9 cellular contexts compared by ENCODE assay signal in genomic region chr2:160428425-160428763, GRCh38.
DNase-seq lines count a peak whose midpoint lies in the region; ATAC-seq and TF ChIP-seq lines count a peak whose summit lies in the region.
"Had no signal": no experiment of that assay in that cellular context is flagged by ENCODE, and none has a peak within 500 bp of the region (broad histone marks: within the 10 kb centered on the region; RNA-seq: fewer than 3 reads in every experiment).

No MANE protein-coding gene starts in this region.

- H3K9me3 ChIP-seq in SJCRH30 (replicated peaks) (no peaks in the 10 kb centered on the region), esophagus (ENCODE audit: control insufficient read depth in 2 of 2, insufficient read depth in 1 of 2, low read depth in 1 of 2, low read length in 1 of 2) (no peaks in the 10 kb centered on the region), smooth muscle cell (replicated peaks; ENCODE audit: low read depth) (no peaks in the 10 kb centered on the region)

- H4K20me1 ChIP-seq in smooth muscle cell (ENCODE audit: low read depth), result peaks cover 5% of the 10 kb centered on the region

- peaks cover 15% of the 10 kb centered on the region for H3K4me1 ChIP-seq in SJCRH30
- H3K4me1 ChIP-seq in esophagus (ENCODE audit: control insufficient read depth in 2 of 2, insufficient read depth in 2 of 2, low read length in 1 of 2), result peaks cover 0 to 6% of the 10 kb centered on the region in 2 donors
- peaks cover 33% of the 10 kb centered on the region for H3K4me1 ChIP-seq in smooth muscle cell (ENCODE audit: low read depth)

- DNase-seq in HFFc6 (no peak), SJCRH30 (peak in 1 of 2 experiments; percentile 61), smooth muscle cell (lab: John Stamatoyannopoulos, UW; ENCODE audit: unreplicated experiment) (no peak), SKM-1 (lab: John Stamatoyannopoulos, UW; ENCODE audit: unreplicated experiment) (no peak)
- DNase-seq: NCI-H1092 treated with DMSO at 0.1 percent for 48 hours had no signal

- peaks cover 14% of the 10 kb centered on the region for H3K9me3 Mint-ChIP-seq in HFFc6

- peaks cover 29% of the 10 kb centered on the region for H3K36me3 Mint-ChIP-seq in HFFc6 (ENCODE audit: low read depth)

- peak overlapping the region; percentile 88 for H3K27ac Mint-ChIP-seq in HFFc6

- H3K27me3 ChIP-seq in SJCRH30, result no peaks in the 10 kb centered on the region
- no peaks in the 10 kb centered on the region for H3K27me3 ChIP-seq in esophagus (ENCODE audit: control insufficient read depth in 1 of 2, insufficient read depth in 2 of 2, low read length in 2 of 2)
- no peaks in the 10 kb centered on the region for H3K27me3 ChIP-seq in smooth muscle cell (ENCODE audit: low read depth)

- peak overlapping the region; percentile 82 for H3K4me3 Mint-ChIP-seq in HFFc6

- H3K27ac ChIP-seq in SJCRH30 (peak overlapping the region; percentile 85), esophagus (ENCODE audit: low read depth in 2 of 2, low read length in 1 of 2) (peak overlapping the region; percentile 22 to 63), smooth muscle cell (ENCODE audit: low read depth) (peak overlapping the region; percentile 84)

- ATAC-seq in GM21619 (IDR thresholded peaks at IDR 0.05; ENCODE audit: unreplicated experiment) (no peak), GM18517 (IDR thresholded peaks at IDR 0.05; ENCODE audit: unreplicated experiment) (no peak), GM18858 (IDR thresholded peaks at IDR 0.05; ENCODE audit: unreplicated experiment) (no peak)

- peaks cover 70% of the 10 kb centered on the region for H3K4me1 Mint-ChIP-seq in HFFc6 (ENCODE audit: low read depth)

- H3K79me2 ChIP-seq in smooth muscle cell (ENCODE audit: low read depth), result peaks cover 99% of the 10 kb centered on the region

- no peaks in the 10 kb centered on the region; the same call in 1 of the 2 replicates for H3K27me3 Mint-ChIP-seq in HFFc6 (ENCODE audit: insufficient read depth)

- peaks cover 19% of the 10 kb centered on the region for H3F3A ChIP-seq in smooth muscle cell (ENCODE audit: low read depth)

- TF ChIP-seq CTCF in HFFc6 (IDR thresholded peaks at IDR 0.05) (no peak), smooth muscle cell (IDR thresholded peaks at IDR 0.05; ENCODE audit: borderline replicate concordance, insufficient read depth, poor library complexity, severe bottlenecking) (no peak)

- no peak overlapping the region for H2AFZ ChIP-seq in smooth muscle cell (ENCODE audit: low read depth)

- H3K9ac ChIP-seq in smooth muscle cell (ENCODE audit: low read depth), result peak overlapping the region; percentile 3

- 63 to 70% methylated on average over 4 of the region's 4 CpGs for WGBS in esophagus, 2 donors
- 86% methylated on average over 4 of the region's 4 CpGs for WGBS in smooth muscle cell (ENCODE audit: low lambda C conversion rate)

- H3K4me3 ChIP-seq in SJCRH30, result peak overlapping the region; percentile 26
- no peak overlapping the region for H3K4me3 ChIP-seq in esophagus (ENCODE audit: low read depth in 1 of 2, low read length in 2 of 2)
- peak overlapping the region; percentile 3 for H3K4me3 ChIP-seq in smooth muscle cell

- H3K36me3 ChIP-seq in SJCRH30, result no peaks in the 10 kb centered on the region
- peaks cover 0 to 6% of the 10 kb centered on the region in 2 donors for H3K36me3 ChIP-seq in esophagus (ENCODE audit: control insufficient read depth in 2 of 2, insufficient read depth in 2 of 2, low read length in 1 of 2)
- H3K36me3 ChIP-seq in smooth muscle cell (ENCODE audit: low read depth), result peaks cover 9% of the 10 kb centered on the region

- peak overlapping the region; percentile 64 for H3K4me2 ChIP-seq in smooth muscle cell

Comparison
In these comparisons a context has a peak if more than half of its experiments do, and no peak if none do; other contexts are left out.
1. H3K4me3 ChIP-seq: peak in SJCRH30 (single experiment) and smooth muscle cell (single experiment); none in esophagus (0 of 2).
2. Peak in every context shown above with its lines, with median percentiles within 50 percentile points of each other: H3K27ac ChIP-seq.